In the genomic region with DNA sequence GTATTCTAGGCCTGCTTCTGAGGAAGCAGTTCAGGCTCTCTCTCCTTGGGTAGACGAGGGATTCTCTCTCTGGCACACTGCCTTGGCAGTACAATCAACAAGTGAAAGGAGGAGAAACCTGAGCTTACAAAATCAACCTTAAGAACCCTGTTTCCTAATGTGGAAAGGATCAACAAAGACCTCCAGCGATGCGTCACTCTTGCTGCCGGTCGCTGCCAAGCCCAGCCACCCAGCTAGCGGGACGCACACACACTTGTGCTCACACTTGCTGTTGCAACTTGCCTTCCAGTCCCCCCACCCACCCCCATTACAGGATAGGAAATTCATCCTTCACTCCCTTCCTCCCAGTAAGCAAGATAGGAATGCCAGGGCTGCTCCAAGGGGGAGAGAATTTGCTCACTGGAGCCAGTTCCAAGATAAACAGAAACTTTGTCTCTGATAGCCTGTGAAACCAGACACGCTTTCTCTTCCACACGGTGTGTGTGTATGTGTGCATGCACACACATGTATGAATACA, we compare ENCODE assay signal across 13 cellular contexts.
DNase-seq lines count a peak whose midpoint lies in the region; ATAC-seq, FAIRE-seq and TF ChIP-seq lines count a peak whose summit lies in the region.
"Had no signal": no experiment of that assay in that cellular context is flagged by ENCODE, and none has a peak within 500 bp of the region (broad histone marks: within the 10 kb centered on the region; RNA-seq: fewer than 3 reads in every experiment).

No MANE protein-coding gene starts in this region.

- intact Hi-C loops in mucosa of descending colon (cut with DNase I, micrococcal nuclease), result no loop called here

- no peaks in the 10 kb centered on the region for H4K20me1 ChIP-seq in astrocyte (ENCODE audit: insufficient read depth, low read length)

- no peak overlapping the region for H2AFZ ChIP-seq in astrocyte (ENCODE audit: low read depth, low read length)

- no peak for FAIRE-seq in astrocyte (lab: Jason Lieb, UNC)

- no peak overlapping the region for H3K27ac ChIP-seq in astrocyte (ENCODE audit: low read depth, low read length)
- H3K27ac ChIP-seq: ascending aorta had no signal

- peak; percentile 42 for DNase-seq in HT1080 (ENCODE audit: low read depth)
- DNase-seq in astrocyte (ENCODE audit: low read depth), result peak; percentile 73
- DNase-seq in kidney glomerular epithelial cell (lab: John Stamatoyannopoulos, UW), result peak; percentile 85
- DNase-seq in stimulated activated effector memory CD8-positive, alpha-beta T cell treated with anti-CD3 and anti-CD28 coated beads, Interleukin-12 subunit alpha, Interleukin-12 subunit beta, amount 100 ng/mL, for 72 hours (ENCODE audit: low spot score in 2 of 2), result peak in 1 of 2 donors; percentile 26
- no peak for DNase-seq in mucosa of descending colon
- no peak for DNase-seq in COLO668 (lab: John Stamatoyannopoulos, UW; ENCODE audit: unreplicated experiment)
- no peak for DNase-seq in LoVo (ENCODE audit: low spot score)
- DNase-seq: NCI-H2081 treated with DMSO at 0.1 percent for 48 hours, right cardiac atrium had no signal

- H3K27me3 Mint-ChIP-seq in astrocyte (ENCODE audit: low read depth, unreplicated experiment), result peaks cover 7% of the 10 kb centered on the region
- H3K27me3 Mint-ChIP-seq: CD4-positive, alpha-beta T cell had no signal

- H3K9me3 ChIP-seq in astrocyte (ENCODE audit: insufficient read depth, low read depth, low read length) (no peaks in the 10 kb centered on the region), mucosa of descending colon (no peaks in the 10 kb centered on the region)
- H3K9me3 ChIP-seq: ascending aorta had no signal

- H3K9me3 Mint-ChIP-seq in astrocyte (ENCODE audit: unreplicated experiment), result peaks cover 2% of the 10 kb centered on the region
- H3K9me3 Mint-ChIP-seq in stimulated activated effector memory CD8-positive, alpha-beta T cell treated with anti-CD3 and anti-CD28 coated beads, Interleukin-12 subunit alpha, Interleukin-12 subunit beta, amount 100 ng/mL, for 72 hours, result no peaks in the 10 kb centered on the region
- H3K9me3 Mint-ChIP-seq: activated T-helper 2 cell treated with anti-CD3 and anti-CD28 coated beads, Interferon-gamma antibody, Interleukin-2, Interleukin-4, amounts not matched to agents 10 μg/mL and 5 μg/mL and 100 μg/mL, durations not matched to agents 14 hours and 24 hours and 36 hours; CD4-positive, alpha-beta T cell had no signal

- H3K79me2 ChIP-seq in astrocyte (ENCODE audit: insufficient read depth, low read length), result no peaks in the 10 kb centered on the region

- no peak overlapping the region for H3K27ac Mint-ChIP-seq in astrocyte (ENCODE audit: unreplicated experiment)
- H3K27ac Mint-ChIP-seq in stimulated activated effector memory CD8-positive, alpha-beta T cell treated with anti-CD3 and anti-CD28 coated beads, Interleukin-12 subunit alpha, Interleukin-12 subunit beta, amount 100 ng/mL, for 72 hours, result peak overlapping the region; percentile 63
- H3K27ac Mint-ChIP-seq: activated T-helper 2 cell treated with anti-CD3 and anti-CD28 coated beads, Interferon-gamma antibody, Interleukin-2, Interleukin-4, amounts not matched to agents 10 μg/mL and 5 μg/mL and 100 μg/mL, durations not matched to agents 14 hours and 24 hours and 36 hours; CD4-positive, alpha-beta T cell had no signal

- H3K4me2 ChIP-seq in astrocyte (ENCODE audit: low read length), result peak overlapping the region; percentile 49

- H3K4me3 Mint-ChIP-seq in astrocyte (ENCODE audit: unreplicated experiment), result no peak overlapping the region
- no peak overlapping the region for H3K4me3 Mint-ChIP-seq in stimulated activated effector memory CD8-positive, alpha-beta T cell treated with anti-CD3 and anti-CD28 coated beads, Interleukin-12 subunit alpha, Interleukin-12 subunit beta, amount 100 ng/mL, for 72 hours
- H3K4me3 Mint-ChIP-seq: CD4-positive, alpha-beta T cell had no signal

- ATAC-seq in stimulated activated effector memory CD8-positive, alpha-beta T cell treated with anti-CD3 and anti-CD28 coated beads, Interleukin-12 subunit alpha, Interleukin-12 subunit beta, amount 100 ng/mL, for 72 hours, result no peak
- no peak for ATAC-seq in mucosa of descending colon
- ATAC-seq: activated CD4-positive, CD25-positive, alpha-beta regulatory T cell treated with anti-CD3 and anti-CD28 coated beads, Interleukin-2, amount 50 U/mL, for 24 hours had no signal

- TF ChIP-seq CTCF in astrocyte (IDR thresholded peaks at IDR 0.05; ENCODE audit: insufficient read depth, low read depth, low read length), result no peak
- TF ChIP-seq CTCF in mucosa of descending colon (IDR thresholded peaks at IDR 0.05), result no peak

- no peaks in the 10 kb centered on the region for H3K27me3 ChIP-seq in astrocyte (ENCODE audit: insufficient read depth, low read length)
- H3K27me3 ChIP-seq: ascending aorta had no signal

- H3K36me3 ChIP-seq in astrocyte (ENCODE audit: insufficient read depth, low read length), result no peaks in the 10 kb centered on the region
- H3K36me3 ChIP-seq in mucosa of descending colon (ENCODE audit: low read depth), result no peaks in the 10 kb centered on the region
- H3K36me3 ChIP-seq: ascending aorta had no signal

- H3K9ac ChIP-seq in astrocyte (ENCODE audit: low read length), result no peak overlapping the region

- no peak overlapping the region for H3K4me3 ChIP-seq in astrocyte (ENCODE audit: insufficient read depth, low read depth, low read length)
- H3K4me3 ChIP-seq in mucosa of descending colon, result no peak overlapping the region
- H3K4me3 ChIP-seq: ascending aorta had no signal

- H3K4me1 Mint-ChIP-seq in astrocyte (ENCODE audit: low read depth, unreplicated experiment), result peaks cover 9% of the 10 kb centered on the region
- H3K4me1 Mint-ChIP-seq in stimulated activated effector memory CD8-positive, alpha-beta T cell treated with anti-CD3 and anti-CD28 coated beads, Interleukin-12 subunit alpha, Interleukin-12 subunit beta, amount 100 ng/mL, for 72 hours, result peaks cover 29% of the 10 kb centered on the region

- no peaks in the 10 kb centered on the region for H3K36me3 Mint-ChIP-seq in astrocyte (ENCODE audit: low read depth, unreplicated experiment)
- H3K36me3 Mint-ChIP-seq in stimulated activated effector memory CD8-positive, alpha-beta T cell treated with anti-CD3 and anti-CD28 coated beads, Interleukin-12 subunit alpha, Interleukin-12 subunit beta, amount 100 ng/mL, for 72 hours, result no peaks in the 10 kb centered on the region

- peaks cover 12% of the 10 kb centered on the region for H3K4me1 ChIP-seq in astrocyte (ENCODE audit: insufficient read depth, low read length)
- H3K4me1 ChIP-seq in mucosa of descending colon (ENCODE audit: low read depth), result no peaks in the 10 kb centered on the region

Comparison
In these comparisons a context has a peak if more than half of its experiments do, and no peak if none do; other contexts are left out.
1. DNase-seq: peak in HT1080 (single experiment), astrocyte (single experiment) and kidney glomerular epithelial cell (single experiment); none in mucosa of descending colon (0 of 3), COLO668 (single experiment) and LoVo (single experiment).